In the genomic region with DNA sequence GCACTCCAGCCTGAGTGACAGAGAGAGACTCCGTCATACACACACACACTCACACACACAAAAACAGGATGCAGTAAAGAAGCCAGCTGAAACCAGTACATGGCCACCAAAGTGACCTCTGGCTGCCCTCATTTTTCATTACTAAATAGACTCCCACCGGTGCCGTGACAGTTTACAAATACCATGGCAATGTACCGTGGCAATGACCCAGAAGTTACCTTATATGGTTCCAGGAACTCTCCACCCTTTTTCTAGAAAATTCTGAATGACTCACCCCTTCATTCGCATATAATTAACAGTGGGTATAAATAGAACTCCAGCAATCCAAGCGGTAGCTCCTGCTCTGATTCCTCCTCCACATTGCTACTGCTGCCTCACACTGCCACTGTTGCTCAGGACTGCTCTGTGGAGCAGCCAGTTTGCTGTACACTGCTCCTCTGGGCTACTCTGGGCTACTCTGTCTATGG, we compare ENCODE assay signal across 10 cellular contexts. TPM values are rescaled to one million over a fixed set of nuclear protein-coding genes. Genes with fewer than 3 reads are reported as not detected.
A peak's percentile ranks its signal among the peaks of the same experiment; 100 is the strongest.
DNase-seq lines count a peak whose midpoint lies in the region; ATAC-seq lines count a peak whose summit lies in the region.
"Had no signal": no experiment of that assay in that cellular context is flagged by ENCODE, and none has a peak within 500 bp of the region (broad histone marks: within the 10 kb centered on the region; RNA-seq: fewer than 3 reads in every experiment).

No MANE protein-coding gene starts in this region.

- H4K5ac ChIP-seq in mesendoderm (ENCODE audit: low read length), result no peak overlapping the region

- H3K27ac ChIP-seq in esophagus (ENCODE audit: low read depth in 2 of 2, low read length in 1 of 2) (peak overlapping the region; percentile 14 to 55), mesendoderm (ENCODE audit: low read depth, low read length) (no peak overlapping the region), aorta (ENCODE audit: low read depth in 1 of 2, low read length in 2 of 2) (no peak overlapping the region)
- H3K27ac ChIP-seq: BLaER1 had no signal

- ATAC-seq in stimulated activated naive CD8-positive, alpha-beta T cell treated with anti-CD3 and anti-CD28 coated beads, Interleukin-15, amount 100 ng/mL, for 72 hours, result peak; percentile 58
- ATAC-seq in stimulated activated naive CD8-positive, alpha-beta T cell treated with anti-CD3 and anti-CD28 coated beads, Interleukin-15, Interleukin-2, amounts not matched to agents 100 U/mL and 50 U/mL, for 24 hours, result no peak
- ATAC-seq in aorta (ENCODE audit: low FRiP score), result peak; percentile 77

- H2AK5ac ChIP-seq in mesendoderm (ENCODE audit: low read length), result no peak overlapping the region

- no peaks in the 10 kb centered on the region for H3K9me3 ChIP-seq in esophagus (ENCODE audit: control insufficient read depth in 2 of 2, insufficient read depth in 1 of 2, low read depth in 1 of 2, low read length in 1 of 2)
- no peaks in the 10 kb centered on the region for H3K9me3 ChIP-seq in aorta (ENCODE audit: control insufficient read depth, low read length)
- H3K9me3 ChIP-seq: BLaER1 had no signal

- H3K27me3 ChIP-seq in esophagus (ENCODE audit: control insufficient read depth in 1 of 2, insufficient read depth in 2 of 2, low read length in 2 of 2) (no peaks in the 10 kb centered on the region), mesendoderm (ENCODE audit: insufficient read depth, low read length, poor library complexity) (no peaks in the 10 kb centered on the region), aorta (ENCODE audit: control insufficient read depth in 1 of 2, insufficient read depth in 2 of 2, low read length in 1 of 2) (no peaks in the 10 kb centered on the region)
- H3K27me3 ChIP-seq: BLaER1 had no signal

- H3K4me1 ChIP-seq in esophagus (ENCODE audit: control insufficient read depth in 2 of 2, insufficient read depth in 2 of 2, low read length in 1 of 2) (no peaks in the 10 kb centered on the region), mesendoderm (ENCODE audit: control insufficient read depth, low read depth, low read length) (no peaks in the 10 kb centered on the region), aorta (ENCODE audit: control insufficient read depth in 1 of 2, insufficient read depth in 2 of 2, low read length in 2 of 2) (no peaks in the 10 kb centered on the region)

- no peak overlapping the region for H2BK120ac ChIP-seq in mesendoderm (ENCODE audit: low read depth, low read length)

- H3K9ac ChIP-seq in mesendoderm (ENCODE audit: low read length), result no peak overlapping the region
- H3K9ac ChIP-seq: BLaER1 had no signal

- H3K9me3 Mint-ChIP-seq in stimulated activated naive CD8-positive, alpha-beta T cell treated with anti-CD3 and anti-CD28 coated beads, Interleukin-15, amount 100 ng/mL, for 72 hours, result no peaks in the 10 kb centered on the region
- H3K9me3 Mint-ChIP-seq: activated T-cell treated with anti-CD3 and anti-CD28 coated beads, Interleukin-2, amount 50 U/mL, for 72 hours had no signal

- H3K18ac ChIP-seq in mesendoderm (ENCODE audit: low read length), result no peak overlapping the region

- H3K27ac Mint-ChIP-seq in stimulated activated naive CD8-positive, alpha-beta T cell treated with anti-CD3 and anti-CD28 coated beads, Interleukin-15, amount 100 ng/mL, for 72 hours, result no peak overlapping the region
- H3K27ac Mint-ChIP-seq: activated T-cell treated with anti-CD3 and anti-CD28 coated beads, Interleukin-2, amount 50 U/mL, for 72 hours had no signal

- H3K79me2 ChIP-seq in mesendoderm (ENCODE audit: control insufficient read depth, insufficient read depth, low read length), result no peaks in the 10 kb centered on the region

- no peak overlapping the region for H2BK5ac ChIP-seq in mesendoderm (ENCODE audit: low read length)

- H3K4me3 Mint-ChIP-seq in stimulated activated naive CD8-positive, alpha-beta T cell treated with anti-CD3 and anti-CD28 coated beads, Interleukin-15, amount 100 ng/mL, for 72 hours, result no peak overlapping the region
- H3K4me3 Mint-ChIP-seq: activated T-cell treated with anti-CD3 and anti-CD28 coated beads, Interleukin-2, amount 50 U/mL, for 72 hours had no signal

- H3K4me2 ChIP-seq in mesendoderm (ENCODE audit: low read length), result no peak overlapping the region
- H3K4me2 ChIP-seq: BLaER1 had no signal

- H4K8ac ChIP-seq in mesendoderm (ENCODE audit: low read depth, low read length), result no peak overlapping the region

- no peak overlapping the region for H3K23ac ChIP-seq in mesendoderm (ENCODE audit: low read length)

- H3K36me3 ChIP-seq in esophagus (ENCODE audit: control insufficient read depth in 2 of 2, insufficient read depth in 2 of 2, low read length in 1 of 2) (no peaks in the 10 kb centered on the region), mesendoderm (ENCODE audit: control insufficient read depth, insufficient read depth, low read length) (no peaks in the 10 kb centered on the region), aorta (ENCODE audit: control insufficient read depth in 1 of 2, insufficient read depth in 2 of 2, low read length in 1 of 2) (no peaks in the 10 kb centered on the region)
- H3K36me3 ChIP-seq: BLaER1 had no signal

- H3K27me3 Mint-ChIP-seq in stimulated activated naive CD8-positive, alpha-beta T cell treated with anti-CD3 and anti-CD28 coated beads, Interleukin-15, amount 100 ng/mL, for 72 hours, result peaks cover 22% of the 10 kb centered on the region

- H3K4me1 Mint-ChIP-seq in stimulated activated naive CD8-positive, alpha-beta T cell treated with anti-CD3 and anti-CD28 coated beads, Interleukin-15, amount 100 ng/mL, for 72 hours, result no peaks in the 10 kb centered on the region

- intact Hi-C loops in aorta (cut with DNase I), result no loop called here

- no peak for DNase-seq in stimulated activated naive CD8-positive, alpha-beta T cell treated with anti-CD3 and anti-CD28 coated beads, Interleukin-15, amount 100 ng/mL, for 72 hours
- DNase-seq in stimulated activated naive CD8-positive, alpha-beta T cell treated with anti-CD3 and anti-CD28 coated beads, Interleukin-15, Interleukin-2, amounts not matched to agents 100 U/mL and 50 U/mL, for 24 hours, result no peak
- DNase-seq in mesendoderm (peak; percentile 67), aorta (no peak), hippocampal formation (lab: John Stamatoyannopoulos, UW) (no peak), NCI-H526 treated with DMSO at 0.1 percent for 48 hours (lab: John Stamatoyannopoulos, UW) (no peak)
- no peak for DNase-seq in stimulated activated CD4-positive, alpha-beta T cell treated with anti-CD3 and anti-CD28 coated beads, Interleukin-4, amount 100 ng/mL, for 4 hours
- DNase-seq: activated T-cell treated with anti-CD3 and anti-CD28 coated beads, Interleukin-2, amount 50 U/mL, for 72 hours had no signal

- no peak overlapping the region for H3K56ac ChIP-seq in mesendoderm (ENCODE audit: low read length)

- H3K79me1 ChIP-seq in mesendoderm (ENCODE audit: low read length), result no peaks in the 10 kb centered on the region

- H3K4me3 ChIP-seq in esophagus (ENCODE audit: low read depth in 1 of 2, low read length in 2 of 2) (no peak overlapping the region), mesendoderm (ENCODE audit: low read length) (no peak overlapping the region), aorta (ENCODE audit: low read length in 2 of 2) (no peak overlapping the region)
- H3K4me3 ChIP-seq: BLaER1 had no signal

- WGBS in esophagus, 2 donors, result 26 to 34% methylated on average over 6 of the region's 6 CpGs
- no CpG with 5 or more reads among the region's 6 CpGs for WGBS in mesendoderm (ENCODE audit: extremely low coverage, insufficient coverage, low lambda C conversion rate)
- WGBS in aorta, 2 donors, result 34 to 39% methylated on average over 6 of the region's 6 CpGs

- no peak overlapping the region for H3K4ac ChIP-seq in mesendoderm (ENCODE audit: low read depth, low read length)

- no peak overlapping the region for H2BK15ac ChIP-seq in mesendoderm (replicated peaks; ENCODE audit: low read depth)

RNA-seq across cellular contexts. Expression of a gene that starts 57.7 kb away (rescaled TPM):
- polyA plus RNA-seq in esophagus (10 to 100 TPM; 51.2 to 58.9 TPM), aorta (10 to 100 TPM; 56.1 to 62.5 TPM)
- 218 TPM for polyA plus RNA-seq in mesendoderm (2013, experiment 1 of 2)
- polyA plus RNA-seq in mesendoderm (2013, experiment 2 of 2), result 220 TPM
- total RNA-seq in aorta, result 10 to 100 TPM; 51.2 to 70.9 TPM

RNA-seq across cellular contexts. Expression of a gene that starts 58.0 kb away (rescaled TPM):
- polyA plus RNA-seq in esophagus (10 to 100 TPM in 1 of 2 donors, 1 to 10 TPM in 1; 9.6 to 14.5 TPM), aorta (10 to 100 TPM in 1 of 2 donors, 1 to 10 TPM in 1; 8.8 to 13.4 TPM)
- 38.1 TPM for polyA plus RNA-seq in mesendoderm (2013, experiment 1 of 2)
- polyA plus RNA-seq in mesendoderm (2013, experiment 2 of 2), result 38.2 TPM
- total RNA-seq in aorta, result 10 to 100 TPM; 10.8 to 14.7 TPM

Comparison
In these comparisons a context has a peak if more than half of its experiments do, and no peak if none do; other contexts are left out.
1. H3K27ac ChIP-seq: peak in esophagus (2 of 2); none in mesendoderm (single experiment) and aorta (0 of 2).